Comparison of ENCODE assay signal across 10 cellular contexts in genomic region chr10:29784175-29784773, GRCh38.
DNase-seq lines count a peak whose midpoint lies in the region; ATAC-seq and TF ChIP-seq lines count a peak whose summit lies in the region.
"Had no signal": no experiment of that assay in that cellular context is flagged by ENCODE, and none has a peak within 500 bp of the region (broad histone marks: within the 10 kb centered on the region; RNA-seq: fewer than 3 reads in every experiment).

No MANE protein-coding gene starts in this region.

- H3K9me3 Mint-ChIP-seq in endothelial cell (ENCODE audit: unreplicated experiment): no peaks in the 10 kb centered on the region

- H3K27me3 Mint-ChIP-seq in endothelial cell (ENCODE audit: unreplicated experiment): peaks cover 5% of the 10 kb centered on the region

- peak; percentile 33 for DNase-seq in 8988T
- peak; percentile 97 for DNase-seq in M059J (ENCODE audit: low read depth)
- DNase-seq in endothelial cell (ENCODE audit: low spot score): peak; percentile 45
- DNase-seq in lung (ENCODE audit: low spot score): peak; percentile 56
- DNase-seq in Kasumi-1 (lab: John Stamatoyannopoulos, UW): no peak
- no peak for DNase-seq in cerebellum (ENCODE audit: low spot score)
- DNase-seq: AML-193 had no signal

- no peak for TF ChIP-seq CTCF in endothelial cell (IDR thresholded peaks at IDR 0.05; ENCODE audit: unreplicated experiment)
- no peak for TF ChIP-seq CTCF in lung (IDR thresholded peaks at IDR 0.05; ENCODE audit: control extremely low read depth, extremely low read depth)

- H3K9me3 ChIP-seq in lung (ENCODE audit: control insufficient read depth in 2 of 2, insufficient read depth in 1 of 2, low read length in 1 of 2): no peaks in the 10 kb centered on the region

- H3K27ac Mint-ChIP-seq in endothelial cell (ENCODE audit: unreplicated experiment): peak overlapping the region; percentile 85

- peaks cover 2 to 7% of the 10 kb centered on the region in 2 donors for H3K4me1 ChIP-seq in lung (ENCODE audit: control insufficient read depth in 2 of 2, insufficient read depth in 2 of 2, low read length in 2 of 2)

- no peaks in the 10 kb centered on the region for H3K36me3 Mint-ChIP-seq in endothelial cell (ENCODE audit: low read depth, unreplicated experiment)

- no peak overlapping the region for H3K4me3 ChIP-seq in lung
- H3K4me3 ChIP-seq: SK-N-MC had no signal

- peak overlapping the region in 1 of 2 donors; percentile 20 for H3K27ac ChIP-seq in lung (ENCODE audit: low read depth in 1 of 2, low read length in 1 of 2)
- H3K27ac ChIP-seq: SK-N-MC had no signal

- H3K36me3 ChIP-seq in lung (ENCODE audit: control insufficient read depth in 2 of 2, insufficient read depth in 2 of 2, low read length in 2 of 2): no peaks in the 10 kb centered on the region

- no peaks in the 10 kb centered on the region for H3K27me3 ChIP-seq in lung (ENCODE audit: control insufficient read depth, insufficient read depth)

- WGBS in lung, 2 donors: 34 to 60% methylated on average over 7 of the region's 7 CpGs

- ATAC-seq in lung (ENCODE audit: insufficient read depth, low FRiP score) (peak; percentile 76), HG03439 (IDR thresholded peaks at IDR 0.05; ENCODE audit: unreplicated experiment) (no peak), HG02970 (IDR thresholded peaks at IDR 0.05; ENCODE audit: low FRiP score, unreplicated experiment) (no peak)

- H3K4me1 Mint-ChIP-seq in endothelial cell (ENCODE audit: unreplicated experiment): peaks cover 26% of the 10 kb centered on the region

- H3K4me3 Mint-ChIP-seq in endothelial cell (ENCODE audit: unreplicated experiment): no peak overlapping the region

Comparison
In these comparisons a context has a peak if more than half of its experiments do, and no peak if none do; other contexts are left out.
1. DNase-seq: peak in 8988T (single experiment), M059J (single experiment), endothelial cell (single experiment) and lung (single experiment); none in Kasumi-1 (0 of 2) and cerebellum (single experiment).